ENCODE assay signal across 8 cellular contexts in genomic region chr16:66551362-66551761, GRCh38. TPM values are rescaled to one million over a fixed set of nuclear protein-coding genes. Genes with fewer than 3 reads are reported as not detected.
A peak's percentile ranks its signal among the peaks of the same experiment; 100 is the strongest.
DNase-seq lines count a peak whose midpoint lies in the region; ATAC-seq and TF ChIP-seq lines count a peak whose summit lies in the region.

No MANE protein-coding gene starts in this region.

- H3K4me1 ChIP-seq in DOHH2 (ENCODE audit: control insufficient read depth, low read length) = peaks cover 80% of the 10 kb centered on the region
- peaks cover 25 to 51% of the 10 kb centered on the region in 2 donors for H3K4me1 ChIP-seq in adrenal gland (replicated peaks in 1 of 2)

- WGBS in adrenal gland, 4 donors = 51 to 60% (median 55%) methylated on average over 6 of the region's 6 CpGs

- intact Hi-C loops in adrenal gland (cut with DNase I) = loop anchor here in 1 of 2 donors (5.0 kb wide), 1 partner anchor 51 kb away; the partner anchor contains the start of gene CMTM3

- H3K79me2 ChIP-seq in DOHH2 (ENCODE audit: control insufficient read depth, low read length) = peaks cover 29% of the 10 kb centered on the region

- H3K36me3 ChIP-seq in DOHH2 (ENCODE audit: control insufficient read depth, low read length) (peaks cover 14% of the 10 kb centered on the region), adrenal gland (replicated peaks in 1 of 2) (no peaks in the 10 kb centered on the region)

- peak overlapping the region; percentile 88 for H3K4me2 ChIP-seq in DOHH2 (ENCODE audit: low read length)

- DNase-seq in Jurkat, Clone E6-1 (ENCODE audit: low read depth, low spot score) = peak; percentile 88
- DNase-seq in SKM-1 treated with dmso at 0.1 percent for 144 hours (lab: John Stamatoyannopoulos, UW; ENCODE audit: unreplicated experiment) (peak; percentile 75), adrenal gland (peak in 3 of 7 donors; percentile 19 to 61 (median 27)), kidney tubule cell (ENCODE audit: low spot score) (peak; percentile 67)
- peak; percentile 25 for DNase-seq in stimulated activated CD8-positive, alpha-beta memory T cell treated with anti-CD3 and anti-CD28 coated beads, Interleukin-12 subunit alpha, Interleukin-12 subunit beta, amount 100 ng/mL, for 4 hours (ENCODE audit: low read depth)

- H3K4me3 ChIP-seq in DOHH2 (ENCODE audit: low read length) = peak overlapping the region; percentile 81
- H3K4me3 ChIP-seq in Jurkat, Clone E6-1 (ENCODE audit: low read length) = peak overlapping the region; percentile 93
- no peak overlapping the region for H3K4me3 ChIP-seq in adrenal gland

- peak overlapping the region; percentile 55 for H3K27ac ChIP-seq in DOHH2 (ENCODE audit: low read depth, low read length)
- peak overlapping the region in 2 of 5 donors; percentile 94 to 96 for H3K27ac ChIP-seq in adrenal gland

- peaks cover 12% of the 10 kb centered on the region for H3F3A ChIP-seq in DOHH2 (ENCODE audit: control insufficient read depth, insufficient read depth)

- no peak for ATAC-seq in GM21423 (IDR thresholded peaks at IDR 0.05; ENCODE audit: unreplicated experiment)
- ATAC-seq in GM21528 (IDR thresholded peaks at IDR 0.05; ENCODE audit: low FRiP score, unreplicated experiment) = no peak

- TF ChIP-seq CTCF in DOHH2 (IDR thresholded peaks at IDR 0.05; ENCODE audit: low read depth, low read length, poor library complexity, severe bottlenecking) (peak; percentile 41), adrenal gland (IDR thresholded peaks at IDR 0.05) (peak in 4 of 6 experiments; percentile 17 to 38 (median 28))

- no peaks in the 10 kb centered on the region for H4K20me1 ChIP-seq in DOHH2 (ENCODE audit: control insufficient read depth, insufficient read depth, low read depth, low read length)

- no peaks in the 10 kb centered on the region for H3K27me3 ChIP-seq in DOHH2 (ENCODE audit: control insufficient read depth, low read length)
- H3K27me3 ChIP-seq in adrenal gland = no peaks in the 10 kb centered on the region

- H3K9me2 ChIP-seq in DOHH2 (replicated peaks; ENCODE audit: control insufficient read depth, low read length) = no peaks in the 10 kb centered on the region

- no peak for TF ChIP-seq POLR2A in adrenal gland (IDR thresholded peaks at IDR 0.05)

- H3K9me3 ChIP-seq in DOHH2 (ENCODE audit: control insufficient read depth, insufficient read depth, low read length) (no peaks in the 10 kb centered on the region), adrenal gland (replicated peaks in 1 of 3) (no peaks in the 10 kb centered on the region)

RNA-seq across cellular contexts. Expression of gene CKLF, which starts 1.0 kb away (rescaled TPM):
- polyA plus RNA-seq in Jurkat, Clone E6-1 (2012; ENCODE audit: insufficient read depth, insufficient read length) = 665 TPM
- total RNA-seq in adrenal gland = 10 to 100 TPM; 19.6 to 55.9 (median 43.8) TPM
- polyA plus RNA-seq in adrenal gland = 10 to 100 TPM; 23.6 to 32.8 (median 26.2) TPM

RNA-seq across cellular contexts. Expression of gene TK2, which starts 1.4 kb away (rescaled TPM):
- 16.9 TPM for polyA plus RNA-seq in Jurkat, Clone E6-1 (2012; ENCODE audit: insufficient read depth, insufficient read length)
- 10 to 100 TPM; 48.3 to 78.9 (median 67.5) TPM for total RNA-seq in adrenal gland
- polyA plus RNA-seq in adrenal gland = 10 to 100 TPM; 24.9 to 45.3 (median 29.8) TPM

RNA-seq across cellular contexts. Expression of gene CMTM1, which starts 14.9 kb away (rescaled TPM):
- polyA plus RNA-seq in Jurkat, Clone E6-1 (2012; ENCODE audit: insufficient read depth, insufficient read length) = 17.6 TPM
- total RNA-seq in adrenal gland = 1 to 10 TPM in 6 of 8 donors, under 1 TPM in 2; 0.36 to 6.9 (median 2.9) TPM
- 1 to 10 TPM in 1 of 3 donors, under 1 TPM in 1, not detected in 1; 0.34 to 1.4 TPM for polyA plus RNA-seq in adrenal gland

RNA-seq across cellular contexts. Expression of gene CMTM2, which starts 27.9 kb away (rescaled TPM):
- polyA plus RNA-seq in Jurkat, Clone E6-1 (2012; ENCODE audit: insufficient read depth, insufficient read length) = 2.6 TPM
- total RNA-seq in adrenal gland = not detected
- under 1 TPM in 2 of 3 donors, not detected in 1; 0.17 to 0.80 TPM for polyA plus RNA-seq in adrenal gland

RNA-seq across cellular contexts. Expression of gene CMTM3, which starts 53.1 kb away (rescaled TPM):
- polyA plus RNA-seq in Jurkat, Clone E6-1 (2012; ENCODE audit: insufficient read depth, insufficient read length) = 103 TPM
- total RNA-seq in adrenal gland = 10 to 100 TPM; 14.6 to 31.8 (median 24.9) TPM
- 10 to 100 TPM in 2 of 3 donors, 1 to 10 TPM in 1; 6.4 to 30.0 (median 25.2) TPM for polyA plus RNA-seq in adrenal gland

Comparison
In these comparisons a context has a peak if more than half of its experiments do, and no peak if none do; other contexts are left out.
1. H3K4me3 ChIP-seq: peak in DOHH2 (single experiment) and Jurkat, Clone E6-1 (single experiment); none in adrenal gland (0 of 4).